ENCODE assay signal across 15 cellular contexts in genomic region chr6:138087549-138087948, GRCh38. TPM values are rescaled to one million over a fixed set of nuclear protein-coding genes. Genes with fewer than 3 reads are reported as not detected.
DNase-seq lines count a peak whose midpoint lies in the region; ATAC-seq and TF ChIP-seq lines count a peak whose summit lies in the region.
"Had no signal": no experiment of that assay in that cellular context is flagged by ENCODE, and none has a peak within 500 bp of the region (broad histone marks: within the 10 kb centered on the region; RNA-seq: fewer than 3 reads in every experiment).

No MANE protein-coding gene starts in this region.

- H3K4me3 ChIP-seq in liver (ENCODE audit: low read depth in 1 of 3, low read length in 3 of 3) (no peak overlapping the region), tibial nerve (no peak overlapping the region)
- H3K4me3 ChIP-seq: adrenal gland, lower lobe of right lung had no signal

- H3K36me3 ChIP-seq in liver (ENCODE audit: control insufficient read depth in 4 of 4, insufficient read depth in 3 of 4, low read depth in 1 of 4, low read length in 3 of 4) (peaks cover 0 to 10% (median 3%) of the 10 kb centered on the region in 4 donors), tibial nerve (no peaks in the 10 kb centered on the region)
- H3K36me3 ChIP-seq: adrenal gland had no signal

- peaks cover 2 to 24% (median 8%) of the 10 kb centered on the region in 4 donors for H3K4me1 ChIP-seq in liver (ENCODE audit: control insufficient read depth in 4 of 4, insufficient read depth in 4 of 4, low read length in 3 of 4)
- H3K4me1 ChIP-seq in tibial nerve, result peaks cover 0 to 7% (median 0%) of the 10 kb centered on the region in 4 donors

- H3K36me3 Mint-ChIP-seq in WTC11, result peaks cover 5% of the 10 kb centered on the region

- ATAC-seq in WTC11 (peak; percentile 33; the same call in 1 of the 2 replicates), HG02642 (IDR thresholded peaks at IDR 0.05; ENCODE audit: poor library complexity, unreplicated experiment) (no peak)

- peaks cover 25% of the 10 kb centered on the region; the same call in 1 of the 2 replicates for H3K27me3 Mint-ChIP-seq in WTC11 (ENCODE audit: low read depth)

- peaks cover 24% of the 10 kb centered on the region for H3K4me1 Mint-ChIP-seq in WTC11
- H3K4me1 Mint-ChIP-seq: B cell had no signal

- TF ChIP-seq POLR2A in tibial nerve (IDR thresholded peaks at IDR 0.05), result no peak

- TF ChIP-seq CTCF in WTC11 (IDR thresholded peaks at IDR 0.05) (no peak), liver (IDR thresholded peaks at IDR 0.05; ENCODE audit: low read depth, low read length, missing input control) (no peak), tibial nerve (IDR thresholded peaks at IDR 0.05) (no peak)

- CTCF ChIA-PET in WTC11 (lab: Charles Lee), result interaction anchor here (1.5 kb wide), 1 partner anchor 80 kb away, joined by 15 read pairs; no protein-coding TSS in a partner anchor

- no peak overlapping the region for H3K9ac ChIP-seq in liver (ENCODE audit: low read depth in 1 of 2, low read length in 2 of 2)

- 64% methylated on average over 2 of the region's 2 CpGs for WGBS in liver
- 54 to 57% methylated on average over 2 of the region's 2 CpGs for WGBS in tibial nerve, 2 donors

- H3K27me3 ChIP-seq in liver (ENCODE audit: control insufficient read depth in 4 of 4, insufficient read depth in 4 of 4, low read length in 3 of 4), result no peaks in the 10 kb centered on the region
- no peaks in the 10 kb centered on the region for H3K27me3 ChIP-seq in tibial nerve
- H3K27me3 ChIP-seq: adrenal gland had no signal

- no peak overlapping the region for H3K4me3 Mint-ChIP-seq in WTC11
- H3K4me3 Mint-ChIP-seq: B cell had no signal

- H3K27ac ChIP-seq in liver (ENCODE audit: low read depth in 1 of 2, low read length in 2 of 2) (peak overlapping the region; percentile 47 to 55), tibial nerve (no peak overlapping the region)
- H3K27ac ChIP-seq: lower lobe of right lung had no signal

- TF ChIP-seq EP300 in tibial nerve (IDR thresholded peaks at IDR 0.05), result no peak

- POLR2A ChIA-PET in WTC11 (lab: Charles Lee), result interaction anchor here (0.6 kb wide), 1 partner anchor 16 kb away, joined by 7 read pairs; no protein-coding TSS in a partner anchor

- DNase-seq in COLO668 (lab: John Stamatoyannopoulos, UW; ENCODE audit: unreplicated experiment) (peak; percentile 27), M059J (ENCODE audit: low read depth) (peak; percentile 75), WTC11 (ENCODE audit: low spot score) (no peak), OCI-M1 (lab: John Stamatoyannopoulos, UW) (no peak), tibial nerve (ENCODE audit: low spot score in 2 of 2) (no peak)
- no peak for DNase-seq in activated CD8-positive, alpha-beta memory T cell treated with anti-CD3 and anti-CD28 coated beads, Interleukin-2, amount 50 U/mL, for 48 hours
- DNase-seq: activated CD8-positive, alpha-beta memory T cell treated with anti-CD3 and anti-CD28 coated beads, Interleukin-2, amount 50 U/mL, for 4 hours; glutamatergic neuron; lower lobe of right lung; NCI-H1092 treated with DMSO at 0.1 percent for 48 hours; nucleus accumbens had no signal

- H3K9me3 Mint-ChIP-seq in WTC11, result no peaks in the 10 kb centered on the region

- H3K9me3 ChIP-seq in liver (ENCODE audit: control insufficient read depth in 4 of 4, low read length in 3 of 4), result no peaks in the 10 kb centered on the region
- H3K9me3 ChIP-seq in tibial nerve, result no peaks in the 10 kb centered on the region
- H3K9me3 ChIP-seq: adrenal gland, lower lobe of right lung had no signal

- no peak overlapping the region for H3K27ac Mint-ChIP-seq in WTC11
- H3K27ac Mint-ChIP-seq: B cell had no signal

- TF ChIP-seq RAD21 in liver (IDR thresholded peaks at IDR 0.05), result no peak

TF ChIP-seq in WTC11, 78 proteins besides CTCF, POLR2A, EP300 and RAD21 (continues in another document):
- no peak for TF ChIP-seq JAZF1 (CRISPR knock-in tag; IDR thresholded peaks at IDR 0.05)
- no peak for TF ChIP-seq NR1H2 (CRISPR knock-in tag; IDR thresholded peaks at IDR 0.05)
- no peak for TF ChIP-seq TCF7 (CRISPR knock-in tag; IDR thresholded peaks at IDR 0.05; ENCODE audit: low read depth)
- TF ChIP-seq ZNF219 (CRISPR knock-in tag; IDR thresholded peaks at IDR 0.05; ENCODE audit: borderline replicate concordance), result no peak
- no peak for TF ChIP-seq AFF4 (CRISPR knock-in tag; IDR thresholded peaks at IDR 0.05; ENCODE audit: borderline replicate concordance)

TF ChIP-seq in liver, 16 proteins besides CTCF, POLR2A, EP300 and RAD21:
- TF ChIP-seq ATF3 (IDR thresholded peaks at IDR 0.05), result no peak
- TF ChIP-seq HNF4A (conservative IDR thresholded peaks at IDR 0.05), result no peak
- no peak for TF ChIP-seq EGR1 (IDR thresholded peaks at IDR 0.05; ENCODE audit: low read depth in 2 of 2)
- no peak for TF ChIP-seq GABPA (IDR thresholded peaks at IDR 0.05 in 1 of 2, conservative IDR thresholded peaks at IDR 0.05 in 1 of 2)
- no peak for TF ChIP-seq YY1 (IDR thresholded peaks at IDR 0.05)
- no peak for TF ChIP-seq TAF1 (conservative IDR thresholded peaks at IDR 0.05)
- TF ChIP-seq FOXA2 (IDR thresholded peaks at IDR 0.05), result no peak
- no peak for TF ChIP-seq HNF4G (IDR thresholded peaks at IDR 0.05)
- no peak for TF ChIP-seq RXRA (IDR thresholded peaks at IDR 0.05)
- TF ChIP-seq NR2F2 (IDR thresholded peaks at IDR 0.05), result no peak
- TF ChIP-seq MAX (IDR thresholded peaks at IDR 0.05), result no peak
- TF ChIP-seq JUND (IDR thresholded peaks at IDR 0.05), result no peak

RNA-seq across cellular contexts. Expression of gene PERP, which starts 19.7 kb away (rescaled TPM):
- 24.2 and 26.9 TPM in 2 replicates for total RNA-seq in M059J (2014; rRNA removed; shearing (Covaris generic))
- total RNA-seq in WTC11 (2021) (23.9 to 26.9 TPM (median 24.6 TPM) in 3 replicates), liver (10 to 100 TPM; 14.7 to 23.8 TPM), tibial nerve (10 to 100 TPM; 15.3 to 29.1 (median 27.7) TPM)
- polyA plus RNA-seq in liver, result 10 to 100 TPM; 36.8 to 57.8 TPM

Comparison
In these comparisons a context has a peak if more than half of its experiments do, and no peak if none do; other contexts are left out.
1. DNase-seq: peak in COLO668 (single experiment) and M059J (single experiment); none in WTC11 (single experiment), activated CD8-positive, alpha-beta memory T cell treated with anti-CD3 and anti-CD28 coated beads, Interleukin-2, amount 50 U/mL, for 48 hours (single experiment), OCI-M1 (single experiment) and tibial nerve (0 of 2).
2. H3K27ac ChIP-seq: peak in liver (2 of 2); none in tibial nerve (0 of 4).